Comparison of ENCODE assay signal across 8 cellular contexts in the genomic region with DNA sequence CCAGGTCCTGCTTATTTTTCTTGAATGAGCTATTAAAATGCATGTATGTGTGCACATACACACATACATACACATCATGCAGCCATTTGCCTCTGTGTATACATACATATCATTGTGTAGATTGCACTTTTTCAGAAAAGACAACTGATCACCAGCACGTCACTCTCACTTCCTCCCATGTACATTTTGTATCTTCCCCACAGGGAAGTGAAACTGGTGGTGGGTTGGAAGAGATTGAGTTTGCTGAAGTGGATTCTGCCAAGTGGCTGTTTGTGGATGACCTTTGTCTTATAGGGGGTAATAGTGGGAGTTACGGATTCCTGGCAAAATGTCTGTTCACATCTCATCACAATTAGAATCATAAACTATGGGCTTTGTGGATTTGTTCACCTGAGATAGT.
DNase-seq lines count a peak whose midpoint lies in the region; ATAC-seq and TF ChIP-seq lines count a peak whose summit lies in the region.

No MANE protein-coding gene starts in this region.

- ATAC-seq in GM21423 (IDR thresholded peaks at IDR 0.05; ENCODE audit: unreplicated experiment) (peak; percentile 62), left colon (peak; percentile 34)
- ATAC-seq in activated T-cell treated with anti-CD3 and anti-CD28 coated beads, Interleukin-2, amount 50 U/mL, for 72 hours (replicated peaks in 1 of 2): no peak

- peaks cover 29 to 37% (median 31%) of the 10 kb centered on the region in 3 donors for H3K4me1 Mint-ChIP-seq in CD8-positive, alpha-beta memory T cell
- peaks cover 36% of the 10 kb centered on the region for H3K4me1 Mint-ChIP-seq in activated T-cell treated with anti-CD3 and anti-CD28 coated beads, Interleukin-2, amount 50 U/mL, for 72 hours (ENCODE audit: low read depth)

- no peak for TF ChIP-seq CTCF in KMS-11 (conservative IDR thresholded peaks at IDR 0.05; ENCODE audit: low read depth, low read length)

- H3K9me3 ChIP-seq in CD8-positive, alpha-beta memory T cell (ENCODE audit: low read length): no peaks in the 10 kb centered on the region

- peak overlapping the region in 3 of 7 donors; percentile 12 to 24 (median 20) for H3K4me3 Mint-ChIP-seq in CD8-positive, alpha-beta memory T cell
- peak overlapping the region in 1 of 2 donors; percentile 4 for H3K4me3 Mint-ChIP-seq in activated T-cell treated with anti-CD3 and anti-CD28 coated beads, Interleukin-2, amount 50 U/mL, for 72 hours

- intact Hi-C loops in left colon (cut with DNase I, micrococcal nuclease): no loop called here

- no peak overlapping the region for H3K9ac ChIP-seq in KMS-11

- POLR2A ChIA-PET in CD8-positive, alpha-beta memory T cell (lab: Charles Lee): no interaction called here

- peak overlapping the region; percentile 12 to 89 (median 78) for H3K27ac Mint-ChIP-seq in CD8-positive, alpha-beta memory T cell
- H3K27ac Mint-ChIP-seq in activated T-cell treated with anti-CD3 and anti-CD28 coated beads, Interleukin-2, amount 50 U/mL, for 72 hours: no peak overlapping the region

- H3K36me3 ChIP-seq in CD8-positive, alpha-beta memory T cell (ENCODE audit: insufficient read depth, low read length): no peaks in the 10 kb centered on the region
- H3K36me3 ChIP-seq in KMS-11 (ENCODE audit: insufficient read depth): no peaks in the 10 kb centered on the region

- H3K4me2 ChIP-seq in KMS-11: peak overlapping the region; percentile 29

- DNase-seq in CD8-positive, alpha-beta memory T cell: no peak
- DNase-seq in left colon (no peak), cerebellar nuclear complex (lab: John Stamatoyannopoulos, UW) (no peak), foreskin melanocyte (no peak), A172 (ENCODE audit: low spot score) (no peak)
- no peak for DNase-seq in activated T-cell treated with anti-CD3 and anti-CD28 coated beads, Interleukin-2, amount 50 U/mL, for 72 hours

- CTCF ChIA-PET in CD8-positive, alpha-beta memory T cell (lab: Charles Lee): no interaction called here

- H2AFZ ChIP-seq in KMS-11 (ENCODE audit: low read depth): no peak overlapping the region

- peaks cover 35% of the 10 kb centered on the region for H3K4me1 ChIP-seq in CD8-positive, alpha-beta memory T cell (ENCODE audit: insufficient read depth, low read length)
- H3K4me1 ChIP-seq in KMS-11 (ENCODE audit: low read depth, poor library complexity, severe bottlenecking): peaks cover 35% of the 10 kb centered on the region

- H3K9me3 Mint-ChIP-seq in CD8-positive, alpha-beta memory T cell: no peaks in the 10 kb centered on the region
- H3K9me3 Mint-ChIP-seq in activated T-cell treated with anti-CD3 and anti-CD28 coated beads, Interleukin-2, amount 50 U/mL, for 72 hours: no peaks in the 10 kb centered on the region

- H3K27ac ChIP-seq in CD8-positive, alpha-beta memory T cell (ENCODE audit: low read depth, low read length): no peak overlapping the region
- no peak overlapping the region for H3K27ac ChIP-seq in KMS-11

- H3K4me3 ChIP-seq in CD8-positive, alpha-beta memory T cell (ENCODE audit: low read length): no peak overlapping the region
- H3K4me3 ChIP-seq in KMS-11 (IDR thresholded peaks at IDR 0.05; ENCODE audit: insufficient read depth, low read depth, low read length): no peak overlapping the region

- no peaks in the 10 kb centered on the region for H3K79me2 ChIP-seq in KMS-11 (ENCODE audit: insufficient read depth, low read depth)

- H3K27me3 ChIP-seq in CD8-positive, alpha-beta memory T cell (ENCODE audit: insufficient read depth, low read length, poor library complexity, severe bottlenecking): no peaks in the 10 kb centered on the region
- H3K27me3 ChIP-seq in KMS-11 (ENCODE audit: insufficient read depth, low read depth): no peaks in the 10 kb centered on the region

- no peaks in the 10 kb centered on the region for H3K27me3 Mint-ChIP-seq in CD8-positive, alpha-beta memory T cell
- no peaks in the 10 kb centered on the region for H3K27me3 Mint-ChIP-seq in activated T-cell treated with anti-CD3 and anti-CD28 coated beads, Interleukin-2, amount 50 U/mL, for 72 hours (ENCODE audit: low read depth)

- H3K36me3 Mint-ChIP-seq in CD8-positive, alpha-beta memory T cell: no peaks in the 10 kb centered on the region
- H3K36me3 Mint-ChIP-seq in activated T-cell treated with anti-CD3 and anti-CD28 coated beads, Interleukin-2, amount 50 U/mL, for 72 hours (ENCODE audit: insufficient read depth in 2 of 2): no peaks in the 10 kb centered on the region

- H4K20me1 ChIP-seq in KMS-11 (ENCODE audit: insufficient read depth): no peaks in the 10 kb centered on the region

Comparison
In these comparisons a context has a peak if more than half of its experiments do, and no peak if none do; other contexts are left out.
1. ATAC-seq: peak in GM21423 (single experiment) and left colon (single experiment); none in activated T-cell treated with anti-CD3 and anti-CD28 coated beads, Interleukin-2, amount 50 U/mL, for 72 hours (0 of 2).